Comparison of ENCODE assay signal across 13 cellular contexts in genomic region chr1:1600861-1601563, GRCh38. TPM values are rescaled to one million over a fixed set of nuclear protein-coding genes. Genes with fewer than 3 reads are reported as not detected.
DNase-seq lines count a peak whose midpoint lies in the region; TF ChIP-seq lines count a peak whose summit lies in the region.
"Had no signal": no experiment of that assay in that cellular context is flagged by ENCODE, and none has a peak within 500 bp of the region (broad histone marks: within the 10 kb centered on the region; RNA-seq: fewer than 3 reads in every experiment).

No MANE protein-coding gene starts in this region.

- H3K4me1 ChIP-seq in left ventricle myocardium inferior (peaks cover 27% of the 10 kb centered on the region), right atrium auricular region (peaks cover 0 to 22% of the 10 kb centered on the region in 2 donors), iPS-18a (ENCODE audit: control insufficient read depth, low read depth, low read length) (no peaks in the 10 kb centered on the region)

- peaks cover 10% of the 10 kb centered on the region for H3K4me1 Mint-ChIP-seq in activated CD4-positive, alpha-beta memory T cell treated with anti-CD3 and anti-CD28 coated beads for 36 hours (ENCODE audit: low read depth)
- no peaks in the 10 kb centered on the region for H3K4me1 Mint-ChIP-seq in type B pancreatic cell (ENCODE audit: unreplicated experiment)

- H3K27ac ChIP-seq in left ventricle myocardium inferior (replicated peaks) = no peak overlapping the region
- no peak overlapping the region for H3K27ac ChIP-seq in right atrium auricular region
- no peak overlapping the region for H3K27ac ChIP-seq in iPS-18a (ENCODE audit: low read length)

- intact Hi-C loops in left ventricle myocardium inferior (cut with micrococcal nuclease) = no loop called here
- intact Hi-C loops in activated CD4-positive, alpha-beta memory T cell treated with anti-CD3 and anti-CD28 coated beads for 36 hours (cut with micrococcal nuclease) = no loop called here

- H3K4me3 Mint-ChIP-seq in activated CD4-positive, alpha-beta memory T cell treated with anti-CD3 and anti-CD28 coated beads for 36 hours = peak overlapping the region; percentile 32
- peak overlapping the region; percentile 70 for H3K4me3 Mint-ChIP-seq in type B pancreatic cell

- H3K9ac ChIP-seq in iPS-18a (ENCODE audit: low read length) = no peak overlapping the region

- peaks cover 84% of the 10 kb centered on the region for H3K27me3 ChIP-seq in left ventricle myocardium inferior (ENCODE audit: low read depth)
- no peaks in the 10 kb centered on the region for H3K27me3 ChIP-seq in right atrium auricular region
- H3K27me3 ChIP-seq in iPS-18a (ENCODE audit: control insufficient read depth, insufficient read depth, low read length) = peaks cover 63% of the 10 kb centered on the region

- TF ChIP-seq CTCF in left ventricle myocardium inferior (IDR thresholded peaks at IDR 0.05; ENCODE audit: borderline replicate concordance) (no peak), right atrium auricular region (IDR thresholded peaks at IDR 0.05) (no peak), type B pancreatic cell (conservative IDR thresholded peaks at IDR 0.05) (no peak)

- no peaks in the 10 kb centered on the region for H3K9me3 Mint-ChIP-seq in activated CD4-positive, alpha-beta memory T cell treated with anti-CD3 and anti-CD28 coated beads for 36 hours
- no peaks in the 10 kb centered on the region for H3K9me3 Mint-ChIP-seq in type B pancreatic cell

- no peak overlapping the region for H3K27ac Mint-ChIP-seq in activated CD4-positive, alpha-beta memory T cell treated with anti-CD3 and anti-CD28 coated beads for 36 hours
- no peak overlapping the region for H3K27ac Mint-ChIP-seq in type B pancreatic cell

- H3K36me3 ChIP-seq in left ventricle myocardium inferior = no peaks in the 10 kb centered on the region
- no peaks in the 10 kb centered on the region for H3K36me3 ChIP-seq in right atrium auricular region
- no peaks in the 10 kb centered on the region for H3K36me3 ChIP-seq in iPS-18a (ENCODE audit: control insufficient read depth, low read depth, low read length)

- no peaks in the 10 kb centered on the region for H3K9me3 ChIP-seq in left ventricle myocardium inferior (replicated peaks)
- H3K9me3 ChIP-seq in right atrium auricular region = no peaks in the 10 kb centered on the region
- no peaks in the 10 kb centered on the region for H3K9me3 ChIP-seq in iPS-18a (ENCODE audit: control insufficient read depth, low read depth, low read length)

- peaks cover 5% of the 10 kb centered on the region for H3K27me3 Mint-ChIP-seq in activated CD4-positive, alpha-beta memory T cell treated with anti-CD3 and anti-CD28 coated beads for 36 hours
- peaks cover 35% of the 10 kb centered on the region for H3K27me3 Mint-ChIP-seq in type B pancreatic cell

- H3K36me3 Mint-ChIP-seq in activated CD4-positive, alpha-beta memory T cell treated with anti-CD3 and anti-CD28 coated beads for 36 hours = no peaks in the 10 kb centered on the region
- H3K36me3 Mint-ChIP-seq in type B pancreatic cell = no peaks in the 10 kb centered on the region

- POLR2A ChIA-PET in activated CD4-positive, alpha-beta memory T cell treated with anti-CD3 and anti-CD28 coated beads for 36 hours (lab: Charles Lee) = no interaction called here

- CTCF ChIA-PET in activated CD4-positive, alpha-beta memory T cell treated with anti-CD3 and anti-CD28 coated beads for 36 hours (lab: Charles Lee) = no interaction called here

- in situ Hi-C loops in ACHN (cut with HindIII; ENCODE audit: low pct_ligation_motif_present, low pct_unique_long_range_greater_than_20kb, low sequenced_read_pairs) = no loop called here

- DNase-seq in left ventricle myocardium inferior (no peak), right atrium auricular region (ENCODE audit: low spot score) (no peak), type B pancreatic cell (ENCODE audit: extremely low spot score, unreplicated experiment) (no peak), SHP77 (lab: John Stamatoyannopoulos, UW) (no peak), ACHN (no peak)
- no peak for DNase-seq in activated CD4-positive, alpha-beta memory T cell treated with anti-CD3 and anti-CD28 coated beads for 36 hours
- no peak for DNase-seq in stimulated activated CD4-positive, alpha-beta T cell treated with anti-CD3 and anti-CD28 coated beads, Interleukin-4, amount 100 ng/mL, for 1 hour
- DNase-seq: hippocampal formation; KBM-7; stimulated activated CD4-positive, alpha-beta T cell treated with anti-CD3 and anti-CD28 coated beads, Interleukin-2, amount 100 ng/mL, for 24 hours had no signal

- H3K4me3 ChIP-seq in left ventricle myocardium inferior (peak overlapping the region; percentile 64), right atrium auricular region (no peak overlapping the region), iPS-18a (ENCODE audit: low read length) (peak overlapping the region; percentile 22)
- H3K4me3 ChIP-seq: GM12878 had no signal

RNA-seq across cellular contexts. Expression of gene FNDC10, which starts 1.1 kb away (rescaled TPM):
- 3.6 TPM for total RNA-seq in left ventricle myocardium inferior
- total RNA-seq in right atrium auricular region = 1 to 10 TPM; 2.5 to 2.7 TPM
- 1 to 10 TPM; 1.5 to 1.6 TPM for total RNA-seq in activated CD4-positive, alpha-beta memory T cell treated with anti-CD3 and anti-CD28 coated beads for 36 hours
- total RNA-seq in type B pancreatic cell (ENCODE audit: low replicate concordance) = 8.9 and 9.3 TPM in 2 replicates

RNA-seq across cellular contexts. Expression of gene MIB2, which starts 14.3 kb away (rescaled TPM):
- total RNA-seq in left ventricle myocardium inferior (129 TPM), right atrium auricular region (10 to 100 TPM; 42.4 to 45.6 TPM), type B pancreatic cell (ENCODE audit: low replicate concordance) (73.6 and 114 TPM in 2 replicates)
- 10 to 100 TPM; 31.1 to 36.1 TPM for total RNA-seq in activated CD4-positive, alpha-beta memory T cell treated with anti-CD3 and anti-CD28 coated beads for 36 hours

RNA-seq across cellular contexts. Expression of gene SSU72, which starts 26.3 kb away (rescaled TPM):
- 104 TPM for total RNA-seq in left ventricle myocardium inferior
- 100 to 1,000 TPM in 1 of 2 donors, 10 to 100 TPM in 1; 98.3 to 121 TPM for total RNA-seq in right atrium auricular region
- total RNA-seq in activated CD4-positive, alpha-beta memory T cell treated with anti-CD3 and anti-CD28 coated beads for 36 hours = 100 to 1,000 TPM; 106 to 107 TPM
- total RNA-seq in type B pancreatic cell (ENCODE audit: low replicate concordance) = 117 and 126 TPM in 2 replicates

RNA-seq across cellular contexts. Expression of gene MMP23B, which starts 31.0 kb away (rescaled TPM):
- total RNA-seq in left ventricle myocardium inferior = 93.8 TPM
- total RNA-seq in right atrium auricular region = 10 to 100 TPM; 17.5 to 26.9 TPM
- total RNA-seq in activated CD4-positive, alpha-beta memory T cell treated with anti-CD3 and anti-CD28 coated beads for 36 hours = 1 to 10 TPM in 1 of 2 experiments, under 1 TPM in 1; 0.61 to 1.1 TPM
- 2.2 and 6.8 TPM in 2 replicates for total RNA-seq in type B pancreatic cell (ENCODE audit: low replicate concordance)
- total RNA-seq: SK-MEL-5 had no signal

RNA-seq across cellular contexts. Expression of gene CDK11B, which starts 57.8 kb away (rescaled TPM):
- total RNA-seq in left ventricle myocardium inferior = 24.3 TPM
- 10 to 100 TPM; 16.2 to 19.7 TPM for total RNA-seq in right atrium auricular region
- 10 to 100 TPM; 32.4 to 36.9 TPM for total RNA-seq in activated CD4-positive, alpha-beta memory T cell treated with anti-CD3 and anti-CD28 coated beads for 36 hours
- 21.8 and 26.5 TPM in 2 replicates for total RNA-seq in type B pancreatic cell (ENCODE audit: low replicate concordance)

Comparison
In these comparisons a context has a peak if more than half of its experiments do, and no peak if none do; other contexts are left out.
1. H3K4me3 ChIP-seq: peak in left ventricle myocardium inferior (single experiment) and iPS-18a (single experiment); none in right atrium auricular region (0 of 2).